ENCODE assay signal across 15 cellular contexts in the genomic region with DNA sequence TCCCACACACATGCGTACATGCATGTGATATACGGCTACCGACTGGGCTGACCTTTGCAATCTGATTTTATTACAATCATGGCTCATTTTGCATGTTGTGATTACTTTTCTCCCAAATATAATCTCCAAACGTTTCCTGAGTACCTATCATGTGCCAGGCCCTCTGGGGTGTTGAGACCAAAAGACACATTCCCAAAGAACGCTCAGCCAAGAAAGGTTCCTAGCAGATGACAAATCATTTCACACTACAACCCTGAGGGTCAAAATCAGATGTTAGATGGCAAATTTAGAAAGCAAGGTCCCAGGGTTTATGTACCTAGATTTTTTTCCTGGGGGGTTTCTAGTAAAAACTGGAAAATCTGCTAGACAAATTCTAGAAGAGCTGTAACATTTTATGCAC.
"Had no signal": no experiment of that assay in that cellular context is flagged by ENCODE, and none has a peak within 500 bp of the region (broad histone marks: within the 10 kb centered on the region; RNA-seq: fewer than 3 reads in every experiment).

No MANE protein-coding gene starts in this region.

- H3K36me3 Mint-ChIP-seq: activated naive CD4-positive, alpha-beta T cell treated with anti-CD3 and anti-CD28 coated beads, Interleukin-2, amount 50 U/mL, for 72 hours had no signal

- H2AFZ ChIP-seq: neural progenitor cell, parathyroid adenoma had no signal

- H3K27me3 ChIP-seq: esophagus muscularis mucosa, neural progenitor cell, thyroid gland, vagina had no signal

- H3K36me3 ChIP-seq: neural progenitor cell, thyroid gland, vagina had no signal

- H3K4me1 ChIP-seq: parathyroid adenoma had no signal

- ATAC-seq: activated naive CD4-positive, alpha-beta T cell treated with anti-CD3 and anti-CD28 coated beads, Interleukin-2, amount 50 U/mL, for 72 hours; activated T-cell treated with anti-CD3 and anti-CD28 coated beads, Interleukin-2, amount 50 U/mL, for 4 hours had no signal

- H3K9me3 ChIP-seq: esophagus muscularis mucosa, thyroid gland, vagina had no signal

- H3K79me2 ChIP-seq: parathyroid adenoma had no signal

- DNase-seq: activated CD4-positive, alpha-beta T cell treated with anti-CD3 and anti-CD28 coated beads, Interleukin-2, amount 50 U/mL, for 4 hours; activated CD4-positive, CD25-positive, alpha-beta regulatory T cell treated with anti-CD3 and anti-CD28 coated beads, Interleukin-2, amount 50 U/mL, for 72 hours; activated effector memory CD4-positive, alpha-beta T cell treated with anti-CD3 and anti-CD28 coated beads, Interleukin-2, amount 50 U/mL, for 16 hours; activated T-cell treated with anti-CD3 and anti-CD28 coated beads, Interleukin-2, amount 50 U/mL, for 4 hours; amygdala; head of caudate nucleus; kidney; midbrain; T-helper 2 cell; thyroid gland had no signal

- H3K27ac Mint-ChIP-seq: neural progenitor cell had no signal

- H3K9me3 Mint-ChIP-seq: activated naive CD4-positive, alpha-beta T cell treated with anti-CD3 and anti-CD28 coated beads, Interleukin-2, amount 50 U/mL, for 72 hours; activated T-cell treated with anti-CD3 and anti-CD28 coated beads, Interleukin-2, amount 50 U/mL, for 4 hours; neural progenitor cell had no signal

- H3K9ac ChIP-seq: neural progenitor cell, parathyroid adenoma had no signal

- H3K4me3 ChIP-seq: esophagus muscularis mucosa, neural progenitor cell, thyroid gland, vagina had no signal

- H3K4me3 Mint-ChIP-seq: activated T-cell treated with anti-CD3 and anti-CD28 coated beads, Interleukin-2, amount 50 U/mL, for 4 hours; neural progenitor cell had no signal

- H3K27ac ChIP-seq: esophagus muscularis mucosa, neural progenitor cell, parathyroid adenoma, thyroid gland, vagina had no signal

- H3K4me2 ChIP-seq: neural progenitor cell had no signal
